Comparison of ENCODE assay signal across 10 cellular contexts in genomic region chr21:32414579-32415358, GRCh38. TPM values are rescaled to one million over a fixed set of nuclear protein-coding genes. Genes with fewer than 3 reads are reported as not detected.
DNase-seq lines count a peak whose midpoint lies in the region; ATAC-seq, FAIRE-seq and TF ChIP-seq lines count a peak whose summit lies in the region.
"Had no signal": no experiment of that assay in that cellular context is flagged by ENCODE, and none has a peak within 500 bp of the region (broad histone marks: within the 10 kb centered on the region; RNA-seq: fewer than 3 reads in every experiment).

No MANE protein-coding gene starts in this region.

- SMC1A ChIA-PET in GM12878 (lab: Charles Lee; ENCODE audit: uncharacterized antibody, unreplicated experiment): interaction anchor here (1.6 kb wide), 1 partner anchor 13 kb away, joined by 3 read pairs; no protein-coding TSS in a partner anchor

- TF ChIP-seq EP300 in GM12878 (IDR thresholded peaks at IDR 0.05; ENCODE audit: borderline replicate concordance in 1 of 2, control insufficient read depth in 1 of 2, low read depth in 2 of 2, low read length in 2 of 2): no peak

- H3K9me3 ChIP-seq in right atrium auricular region (no peaks in the 10 kb centered on the region), GM12878 (replicated peaks; ENCODE audit: control insufficient read depth, insufficient read depth, low read length) (no peaks in the 10 kb centered on the region), left lung (no peaks in the 10 kb centered on the region)

- ATAC-seq in GM12878: no peak
- ATAC-seq in left lung: no peak
- no peak for ATAC-seq in HG02885 (IDR thresholded peaks at IDR 0.05; ENCODE audit: poor library complexity, unreplicated experiment)
- ATAC-seq: activated CD8-positive, alpha-beta T cell treated with anti-CD3 and anti-CD28 coated beads, Interleukin-2, amount 10 ng/mL, durations not matched to agents 7 days and 5 days had no signal

- no peak for FAIRE-seq in GM12878 (lab: Jason Lieb, UNC)
- FAIRE-seq: islet of Langerhans had no signal

- intact Hi-C loops in cardiac septum (cut with DNase I): loop anchor here (2.0 to 5.0 kb wide), 3 partner anchors 38 to 154 kb away; no protein-coding TSS in a partner anchor
- intact Hi-C loops in GM12878 (cut with micrococcal nuclease; ENCODE audit: unreplicated experiment): no loop called here
- intact Hi-C loops in left lung (cut with DNase I): loop anchor here in 1 of 2 donors (10.0 kb wide), 1 partner anchor 70 kb away; no protein-coding TSS in a partner anchor

- 43% methylated on average over 8 of the region's 8 CpGs for WGBS in GM12878 (ENCODE audit: insufficient coverage, insufficient replicate concordance, low lambda C conversion rate, missing lambda C conversion rate)

- DNase-seq in right atrium auricular region (ENCODE audit: low spot score) (no peak), cardiac septum (ENCODE audit: low spot score) (no peak), GM12878 (ENCODE audit: low read depth, low spot score) (no peak), left lung (no peak), GM10266 (ENCODE audit: extremely low spot score) (no peak), SHP77 treated with DMSO at 0.1 percent for 48 hours (lab: John Stamatoyannopoulos, UW) (no peak), NCI-H1092 treated with DMSO at 0.1 percent for 48 hours (lab: John Stamatoyannopoulos, UW) (no peak)
- DNase-seq: activated CD8-positive, alpha-beta T cell treated with anti-CD3 and anti-CD28 coated beads, Interleukin-2, amount 10 ng/mL, durations not matched to agents 7 days and 5 days had no signal

- H3K36me3 ChIP-seq in right atrium auricular region (peaks cover 19% of the 10 kb centered on the region), GM12878 (ENCODE audit: control insufficient read depth in 2 of 2, insufficient read depth in 2 of 2, low read length in 1 of 2) (no peaks in the 10 kb centered on the region), left lung (peaks cover 0 to 4% of the 10 kb centered on the region in 2 donors)

- no peak overlapping the region for H3K4me2 ChIP-seq in GM12878 (ENCODE audit: control insufficient read depth, insufficient read depth)

- H3K79me2 ChIP-seq in GM12878 (ENCODE audit: control insufficient read depth, insufficient read depth, low read length): no peaks in the 10 kb centered on the region

- TF ChIP-seq CTCF in right atrium auricular region (IDR thresholded peaks at IDR 0.05) (peak in 1 of 2 donors; percentile 58), GM12878 (IDR thresholded peaks at IDR 0.05 in 2 of 3, conservative IDR thresholded peaks at IDR 0.05 in 1 of 3; ENCODE audit: control insufficient read depth in 2 of 3, extremely low read depth in 1 of 3, insufficient read depth in 1 of 3, low read depth in 3 of 3, low read length in 3 of 3) (no peak), left lung (IDR thresholded peaks at IDR 0.05) (no peak), GM10266 (IDR thresholded peaks at IDR 0.05; ENCODE audit: control insufficient read depth, insufficient read depth, low read depth, missing control alignments) (no peak)

- H3K4me1 ChIP-seq in right atrium auricular region (peaks cover 5 to 62% of the 10 kb centered on the region in 2 donors), GM12878 (ENCODE audit: control insufficient read depth, insufficient read depth, low read length) (no peaks in the 10 kb centered on the region), left lung (peaks cover 17 to 44% of the 10 kb centered on the region in 2 donors)

- H3K4me3 ChIP-seq in right atrium auricular region (peak overlapping the region; percentile 2 to 80), GM12878 (no peak overlapping the region), left lung (peak overlapping the region in 1 of 2 donors; percentile 75)

- no peak overlapping the region for H2AFZ ChIP-seq in GM12878 (ENCODE audit: control insufficient read depth, low read depth, low read length)

- RAD21 ChIA-PET in GM12878 (lab: Charles Lee; ENCODE audit: unreplicated experiment): no interaction called here

- 0 out of 2 replicates have a peak, but pooled peaks have one; percentile 12 for TF ChIP-seq RAD21 in GM12878 (IDR thresholded peaks at IDR 0.05; ENCODE audit: insufficient read depth, low read depth, low read length)

- H3K27ac ChIP-seq in right atrium auricular region: peak overlapping the region; percentile 99
- no peak overlapping the region for H3K27ac ChIP-seq in GM12878 (ENCODE audit: control insufficient read depth, insufficient read depth)
- peak overlapping the region; percentile 96 to 98 for H3K27ac ChIP-seq in left lung

- no peak for TF ChIP-seq POLR2A in GM12878 (IDR thresholded peaks at IDR 0.05; ENCODE audit: low read depth, low read length)

- no peaks in the 10 kb centered on the region for H4K20me1 ChIP-seq in GM12878 (ENCODE audit: control insufficient read depth, insufficient read depth)

- H3K9ac ChIP-seq in GM12878 (ENCODE audit: control insufficient read depth, insufficient read depth, low read length): no peak overlapping the region

- CTCF ChIA-PET in GM12878 (lab: Yijun Ruan, JAX): no interaction called here

- POLR2A ChIA-PET in GM12878 (lab: Charles Lee): no interaction called here

- in situ Hi-C loops in GM12878 (cut with MboI): no loop called here

- no TSS peak for BruUV-seq in GM12878 (replicated peaks; lab: Mats Ljungman, UMichigan)

- no peaks in the 10 kb centered on the region for H3K27me3 ChIP-seq in right atrium auricular region
- peaks cover 3 to 5% of the 10 kb centered on the region in 2 experiments; a peak in 2 of 4 replicates for H3K27me3 ChIP-seq in GM12878 (replicated peaks in 1 of 2; ENCODE audit: control insufficient read depth in 2 of 2, insufficient read depth in 2 of 2, low read length in 1 of 2)
- H3K27me3 ChIP-seq in left lung: peaks cover 0 to 26% of the 10 kb centered on the region in 2 donors

TF ChIP-seq in GM12878, 131 proteins besides CTCF, POLR2A, EP300 and RAD21 (continues in another document):
- TF ChIP-seq GATAD2B (conservative IDR thresholded peaks at IDR 0.05; ENCODE audit: low read depth) (no peak), USF2 (IDR thresholded peaks at IDR 0.05; ENCODE audit: borderline replicate concordance, low read depth, low read length) (no peak), NFIC (IDR thresholded peaks at IDR 0.05; ENCODE audit: low read depth, low read length) (no peak), SP1 (IDR thresholded peaks at IDR 0.05; ENCODE audit: low read depth, low read length) (no peak)

RNA-seq across cellular contexts. Expression of gene EVA1C, which starts 2.3 kb away (rescaled TPM):
- 10 to 100 TPM; 25.5 to 45.9 TPM for total RNA-seq in right atrium auricular region
- total RNA-seq in cardiac septum: 15.4 TPM
- total RNA-seq in GM12878 (2013; cell fraction: nucleolus; rRNA removed): not detected in 2 replicates
- not detected in 2 replicates for total RNA-seq in GM12878 (2014; rRNA removed)
- not detected in 2 replicates for total RNA-seq in GM12878 (2014; rRNA removed; fragmentation: Illumina TruSeq; extraction: Trizol)
- 0.19 TPM in 1 of 2 replicates, not detected in the other for total RNA-seq in GM12878 (2021)
- not detected for polyA plus RNA-seq in GM12878 (2011; ENCODE audit: low read depth)
- 0.16 and 0.56 TPM in 2 replicates for polyA plus RNA-seq in GM12878 (2011; rRNA removed)
- 0.45 and 0.46 TPM in 2 replicates for polyA plus RNA-seq in GM12878 (2011; cell fraction: cytosol; rRNA removed)
- not detected in 2 replicates for polyA plus RNA-seq in GM12878 (2011; cell fraction: nucleus; rRNA removed)
- not detected in 2 replicates for polyA plus RNA-seq in GM12878 (2012)
- polyA plus RNA-seq in GM12878 (2014; fragmentation: Illumina TruSeq; extraction: Trizol): not detected in 2 replicates
- polyA plus RNA-seq in GM12878 (2014; fragmentation: Nextera tagmentation; extraction: Ambion mirVana): under 1 TPM; 0.13 to 0.34 TPM
- not detected in 2 replicates for polyA plus RNA-seq in GM12878 (2014; rRNA removed)
- polyA plus RNA-seq in GM12878 (2016; fragmentation: Nextera tagmentation; extraction: Ambion mirVana): not detected
- 2.1 TPM in 1 of 2 replicates, not detected in the other for polyA minus RNA-seq in GM12878 (2011; rRNA and poly(A)+ RNA removed)
- polyA minus RNA-seq in GM12878 (2011; cell fraction: cytosol; rRNA and poly(A)+ RNA removed): 1.3 and 1.6 TPM in 2 replicates
- polyA minus RNA-seq in GM12878 (2011; cell fraction: nucleus; rRNA and poly(A)+ RNA removed): not detected in 2 replicates
- 10 to 100 TPM; 21.8 to 29.8 TPM for total RNA-seq in left lung

RNA-seq across cellular contexts. Expression of gene URB1, which starts 22.0 kb away (rescaled TPM):
- total RNA-seq in right atrium auricular region (10 to 100 TPM in 1 of 2 donors, 1 to 10 TPM in 1; 8.6 to 12.2 TPM), cardiac septum (10.5 TPM), GM12878 (2014; rRNA removed) (13.9 and 16.6 TPM in 2 replicates), GM12878 (2014; rRNA removed; fragmentation: Illumina TruSeq; extraction: Trizol) (8.8 and 9.9 TPM in 2 replicates), GM12878 (2021) (21.2 and 23.2 TPM in 2 replicates), left lung (10 to 100 TPM; 13.7 to 15.7 TPM)
- 52.0 and 54.7 TPM in 2 replicates for total RNA-seq in GM12878 (2013; cell fraction: nucleolus; rRNA removed)
- polyA plus RNA-seq in GM12878 (2011; ENCODE audit: low read depth): 4.0 TPM
- polyA plus RNA-seq in GM12878 (2011; rRNA removed) (3.8 and 7.2 TPM in 2 replicates), GM12878 (2014; fragmentation: Illumina TruSeq; extraction: Trizol) (6.5 and 8.8 TPM in 2 replicates), GM12878 (2014; fragmentation: Nextera tagmentation; extraction: Ambion mirVana) (1 to 10 TPM in 1 of 2 experiments, under 1 TPM in 1; 0.56 to 1.2 TPM), GM12878 (2014; rRNA removed) (9.1 and 11.0 TPM in 2 replicates), GM12878 (2016; fragmentation: Nextera tagmentation; extraction: Ambion mirVana) (1 to 10 TPM; 9.4 to 9.5 TPM)
- 6.0 and 6.9 TPM in 2 replicates for polyA plus RNA-seq in GM12878 (2011; cell fraction: cytosol; rRNA removed)
- 13.8 and 23.1 TPM in 2 replicates for polyA plus RNA-seq in GM12878 (2011; cell fraction: nucleus; rRNA removed)
- 5.8 and 6.7 TPM in 2 replicates for polyA plus RNA-seq in GM12878 (2012)
- 20.4 and 21.7 TPM in 2 replicates for polyA minus RNA-seq in GM12878 (2011; rRNA and poly(A)+ RNA removed)
- 9.6 and 10.0 TPM in 2 replicates for polyA minus RNA-seq in GM12878 (2011; cell fraction: cytosol; rRNA and poly(A)+ RNA removed)
- 17.0 and 34.2 TPM in 2 replicates for polyA minus RNA-seq in GM12878 (2011; cell fraction: nucleus; rRNA and poly(A)+ RNA removed)

Comparison
In these comparisons a context has a peak if more than half of its experiments do, and no peak if none do; other contexts are left out.
1. RNA of gene EVA1C, which starts 2.3 kb away (total RNA-seq): 25.5 to 45.9 TPM in right atrium auricular region, 21.8 to 29.8 TPM in left lung and 15.4 TPM in cardiac septum (single experiment); 0.19 TPM in GM12878; every median in the first group is over 10 times any median in the second.